Comparison of ENCODE assay signal across 10 cellular contexts in genomic region chr12:13102481-13103195, GRCh38. TPM values are rescaled to one million over a fixed set of nuclear protein-coding genes. Genes with fewer than 3 reads are reported as not detected.
DNase-seq lines count a peak whose midpoint lies in the region; ATAC-seq and TF ChIP-seq lines count a peak whose summit lies in the region.
"Had no signal": no experiment of that assay in that cellular context is flagged by ENCODE, and none has a peak within 500 bp of the region (broad histone marks: within the 10 kb centered on the region; RNA-seq: fewer than 3 reads in every experiment).

No MANE protein-coding gene starts in this region.

- TF ChIP-seq CTCF in thyroid gland (IDR thresholded peaks at IDR 0.05): no peak

- peak overlapping the region; percentile 78 for H3K27ac Mint-ChIP-seq in activated T-cell treated with anti-CD3 and anti-CD28 coated beads, Interleukin-2, amount 50 U/mL, for 24 hours
- peak overlapping the region; percentile 95 for H3K27ac Mint-ChIP-seq in memory B cell

- H3K4me3 Mint-ChIP-seq in activated T-cell treated with anti-CD3 and anti-CD28 coated beads, Interleukin-2, amount 50 U/mL, for 24 hours: no peak overlapping the region
- peak overlapping the region; percentile 88 for H3K4me3 Mint-ChIP-seq in memory B cell

- peaks cover 58% of the 10 kb centered on the region for H3K4me1 Mint-ChIP-seq in activated T-cell treated with anti-CD3 and anti-CD28 coated beads, Interleukin-2, amount 50 U/mL, for 24 hours (ENCODE audit: low read depth)
- peaks cover 46% of the 10 kb centered on the region for H3K4me1 Mint-ChIP-seq in memory B cell

- no peaks in the 10 kb centered on the region for H3K27me3 Mint-ChIP-seq in activated T-cell treated with anti-CD3 and anti-CD28 coated beads, Interleukin-2, amount 50 U/mL, for 24 hours
- no peaks in the 10 kb centered on the region for H3K27me3 Mint-ChIP-seq in memory B cell

- no peaks in the 10 kb centered on the region for H3K9me3 Mint-ChIP-seq in activated T-cell treated with anti-CD3 and anti-CD28 coated beads, Interleukin-2, amount 50 U/mL, for 24 hours
- H3K9me3 Mint-ChIP-seq in memory B cell: no peaks in the 10 kb centered on the region

- H3K27ac ChIP-seq in thyroid gland: peak overlapping the region; percentile 91 to 99 (median 93)

- no peaks in the 10 kb centered on the region for H3K27me3 ChIP-seq in thyroid gland

- WGBS in thyroid gland, 2 donors: 26 to 29% methylated on average over 7 of the region's 7 CpGs

- no peaks in the 10 kb centered on the region for H3K36me3 ChIP-seq in thyroid gland

- no peaks in the 10 kb centered on the region for H3K36me3 Mint-ChIP-seq in activated T-cell treated with anti-CD3 and anti-CD28 coated beads, Interleukin-2, amount 50 U/mL, for 24 hours (ENCODE audit: low read depth)
- H3K36me3 Mint-ChIP-seq in memory B cell: no peaks in the 10 kb centered on the region

- intact Hi-C loops in thyroid gland (cut with DNase I): no loop called here

- H3K9me3 ChIP-seq in thyroid gland: no peaks in the 10 kb centered on the region

- H3K4me3 ChIP-seq in thyroid gland (replicated peaks in 1 of 3): no peak overlapping the region

- TF ChIP-seq POLR2A in thyroid gland (IDR thresholded peaks at IDR 0.05): peak in 1 of 2 donors; percentile 11

- DNase-seq in activated T-cell treated with anti-CD3 and anti-CD28 coated beads, Interleukin-2, amount 50 U/mL, for 24 hours: no peak
- DNase-seq in activated T-cell treated with anti-CD3 and anti-CD28 coated beads, Interleukin-2, amount 50 U/mL, for 48 hours: no peak
- DNase-seq in anterior cingulate cortex (lab: John Stamatoyannopoulos, UW) (peak in 47 of 58 donors; percentile 13 to 80 (median 47)), memory B cell (ENCODE audit: low spot score in 2 of 2) (no peak), thyroid gland (peak; percentile 42 to 54)

- ATAC-seq in memory B cell (ENCODE audit: low read depth) (no peak), HG02623 (IDR thresholded peaks at IDR 0.05; ENCODE audit: unreplicated experiment) (no peak), GM19023 (IDR thresholded peaks at IDR 0.05; ENCODE audit: unreplicated experiment) (no peak), GM18909 (IDR thresholded peaks at IDR 0.05; ENCODE audit: poor library complexity, unreplicated experiment) (no peak)

- peaks cover 45 to 58% of the 10 kb centered on the region in 2 donors for H3K4me1 ChIP-seq in thyroid gland

RNA-seq across cellular contexts. Expression of gene GSG1, which starts 0.8 kb away (rescaled TPM):
- 1 to 10 TPM in 1 of 4 donors, not detected in 3; 1.2 TPM for total RNA-seq in thyroid gland
- total RNA-seq: subcutaneous adipose tissue; T-helper 1 cell treated with Interleukin-12 subunit alpha and Interleukin-12 subunit beta and Interleukin-4 antibody, amounts not matched to agents 30 ng/mL and 1 ng/mL, for 36 hours had no signal

RNA-seq across cellular contexts. Expression of gene FAM234B, which starts 58.5 kb away (rescaled TPM):
- total RNA-seq in thyroid gland: 10 to 100 TPM; 15.7 to 23.2 (median 19.3) TPM

Comparison
In these comparisons a context has a peak if more than half of its experiments do, and no peak if none do; other contexts are left out.
1. DNase-seq: peak in anterior cingulate cortex (47 of 58) and thyroid gland (2 of 2); none in activated T-cell treated with anti-CD3 and anti-CD28 coated beads, Interleukin-2, amount 50 U/mL, for 24 hours (single experiment), activated T-cell treated with anti-CD3 and anti-CD28 coated beads, Interleukin-2, amount 50 U/mL, for 48 hours (0 of 2) and memory B cell (0 of 2).